Comparison of ENCODE assay signal across 17 cellular contexts in genomic region chr10:103613616-103614015, GRCh38.
"Had no signal": no experiment of that assay in that cellular context is flagged by ENCODE, and none has a peak within 500 bp of the region (broad histone marks: within the 10 kb centered on the region; RNA-seq: fewer than 3 reads in every experiment).

No MANE protein-coding gene starts in this region.

- H3K4me3 ChIP-seq: heart right ventricle, pancreas, skin epidermis had no signal

- H3K9me3 ChIP-seq: heart right ventricle, pancreas had no signal

- ATAC-seq: esophagus mucosa, heart right ventricle, natural killer cell, pancreas, sciatic nerve had no signal

- FAIRE-seq: frontal cortex, islet of Langerhans, pancreas had no signal

- DNase-seq: cortex of kidney; effector memory CD4-positive, alpha-beta T cell; hypothalamus; kidney glomerular epithelial cell; mammary epithelial cell; natural killer cell; occipital lobe; pancreas; stimulated activated CD4-positive, alpha-beta T cell treated with anti-CD3 and anti-CD28 coated beads, Interleukin-12 subunit alpha, Interleukin-12 subunit beta, amount 100 ng/mL, for 4 hours; stimulated activated naive CD4-positive, alpha-beta T cell; trophoblast cell had no signal

- H3K27me3 ChIP-seq: heart right ventricle, pancreas had no signal

- H3K36me3 ChIP-seq: pancreas had no signal

- H3K27ac ChIP-seq: pancreas had no signal
